Comparison of ENCODE assay signal across 9 cellular contexts in the genomic region with DNA sequence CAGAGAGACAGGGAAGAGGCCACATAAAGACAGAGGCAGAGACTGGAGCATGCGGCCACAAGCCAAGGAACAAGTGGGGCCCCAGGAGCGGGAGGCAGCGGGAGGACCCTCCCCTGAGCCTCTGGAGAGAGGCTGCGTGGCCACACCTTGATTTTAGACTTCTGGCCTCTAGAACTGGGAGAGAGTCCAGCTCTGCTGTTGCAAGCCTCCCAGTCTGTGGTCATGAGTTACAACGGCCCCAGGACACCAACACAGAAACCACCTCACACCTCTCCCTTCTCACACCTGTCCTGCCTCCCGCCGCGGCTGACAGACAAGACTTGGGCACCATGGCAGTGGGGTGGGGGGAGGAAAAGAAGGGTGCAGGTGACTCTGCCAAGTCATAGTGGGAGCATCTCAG. TPM values are rescaled to one million over a fixed set of nuclear protein-coding genes. Genes with fewer than 3 reads are reported as not detected.
A peak's percentile ranks its signal among the peaks of the same experiment; 100 is the strongest.
DNase-seq lines count a peak whose midpoint lies in the region; ATAC-seq, FAIRE-seq and TF ChIP-seq lines count a peak whose summit lies in the region.
"Had no signal": no experiment of that assay in that cellular context is flagged by ENCODE, and none has a peak within 500 bp of the region (broad histone marks: within the 10 kb centered on the region; RNA-seq: fewer than 3 reads in every experiment).

No MANE protein-coding gene starts in this region.

- no peak for FAIRE-seq in astrocyte (lab: Jason Lieb, UNC)

- H3K4me2 ChIP-seq in astrocyte (ENCODE audit: low read length), result peak overlapping the region; percentile 98

- DNase-seq in A172 (ENCODE audit: low spot score) (peak; percentile 35), H7 (no peak), astrocyte (ENCODE audit: low read depth) (peak; percentile 30), lower lobe of right lung (no peak), SHP77 treated with DMSO at 0.1 percent for 48 hours (lab: John Stamatoyannopoulos, UW) (no peak), Peyer's patch (no peak), NCI-H2081 treated with DMSO at 0.1 percent for 48 hours (lab: John Stamatoyannopoulos, UW) (no peak)
- DNase-seq: activated CD8-positive, alpha-beta memory T cell treated with anti-CD3 and anti-CD28 coated beads, Interleukin-2, amount 50 U/mL, for 48 hours had no signal

- peak overlapping the region; percentile 55 for H3K27ac Mint-ChIP-seq in astrocyte (ENCODE audit: unreplicated experiment)

- intact Hi-C loops in lower lobe of right lung (cut with DNase I), result no loop called here

- no peaks in the 10 kb centered on the region for H3K27me3 Mint-ChIP-seq in astrocyte (ENCODE audit: low read depth, unreplicated experiment)

- peaks cover 3% of the 10 kb centered on the region; the same call in 1 of the 2 replicates for H3K27me3 ChIP-seq in H7 (ENCODE audit: control insufficient read depth, insufficient read depth, low read length)
- H3K27me3 ChIP-seq in astrocyte (ENCODE audit: insufficient read depth, low read length), result no peaks in the 10 kb centered on the region
- no peaks in the 10 kb centered on the region for H3K27me3 ChIP-seq in lower lobe of right lung (ENCODE audit: low read depth)
- no peaks in the 10 kb centered on the region for H3K27me3 ChIP-seq in Peyer's patch

- no peak overlapping the region for H2AFZ ChIP-seq in astrocyte (ENCODE audit: low read depth, low read length)

- TF ChIP-seq POLR2A in Peyer's patch (IDR thresholded peaks at IDR 0.05), result no peak

- H4K20me1 ChIP-seq in astrocyte (ENCODE audit: insufficient read depth, low read length), result peaks cover 78% of the 10 kb centered on the region

- H3K4me3 ChIP-seq in H7 (ENCODE audit: insufficient read depth, low read depth, low read length), result 0 out of 2 replicates have a peak overlapping the region, but pooled peaks have one; percentile 71
- H3K4me3 ChIP-seq in astrocyte (ENCODE audit: insufficient read depth, low read depth, low read length), result peak overlapping the region; percentile 69
- H3K4me3 ChIP-seq in lower lobe of right lung, result peak overlapping the region; percentile 96
- peak overlapping the region in 1 of 4 donors; percentile 94 for H3K4me3 ChIP-seq in Peyer's patch

- H3K79me2 ChIP-seq in astrocyte (ENCODE audit: insufficient read depth, low read length), result peaks cover 68% of the 10 kb centered on the region

- no peak for ATAC-seq in lower lobe of right lung
- ATAC-seq in GM21447 (IDR thresholded peaks at IDR 0.05; ENCODE audit: unreplicated experiment), result no peak

- no peaks in the 10 kb centered on the region for H3K9me3 Mint-ChIP-seq in astrocyte (ENCODE audit: unreplicated experiment)

- H3K27ac ChIP-seq in astrocyte (ENCODE audit: low read depth, low read length), result no peak overlapping the region
- no peak overlapping the region for H3K27ac ChIP-seq in lower lobe of right lung
- H3K27ac ChIP-seq in Peyer's patch, result no peak overlapping the region

- peaks cover 24% of the 10 kb centered on the region for H3K4me1 Mint-ChIP-seq in astrocyte (ENCODE audit: low read depth, unreplicated experiment)

- peaks cover 33% of the 10 kb centered on the region for H3K4me1 ChIP-seq in astrocyte (ENCODE audit: insufficient read depth, low read length)
- peaks cover 32% of the 10 kb centered on the region for H3K4me1 ChIP-seq in lower lobe of right lung
- peaks cover 0 to 33% (median 17%) of the 10 kb centered on the region in 4 donors for H3K4me1 ChIP-seq in Peyer's patch

- peaks cover 8% of the 10 kb centered on the region for H3K36me3 Mint-ChIP-seq in astrocyte (ENCODE audit: low read depth, unreplicated experiment)

- peak overlapping the region; percentile 88 for H3K9ac ChIP-seq in astrocyte (ENCODE audit: low read length)

- TF ChIP-seq CTCF in astrocyte (IDR thresholded peaks at IDR 0.05; ENCODE audit: insufficient read depth, low read depth, low read length), result no peak
- TF ChIP-seq CTCF in lower lobe of right lung (IDR thresholded peaks at IDR 0.05), result no peak
- TF ChIP-seq CTCF in Peyer's patch (IDR thresholded peaks at IDR 0.05), result no peak

- peak overlapping the region; percentile 89 for H3K4me3 Mint-ChIP-seq in astrocyte (ENCODE audit: unreplicated experiment)

- H3K36me3 ChIP-seq in H7 (replicated peaks; ENCODE audit: control insufficient read depth, insufficient read depth, low read length) (peaks cover 13% of the 10 kb centered on the region), astrocyte (ENCODE audit: insufficient read depth, low read length) (peaks cover 8% of the 10 kb centered on the region), lower lobe of right lung (peaks cover 37% of the 10 kb centered on the region), Peyer's patch (peaks cover 0 to 39% (median 0%) of the 10 kb centered on the region in 3 donors)

- no peaks in the 10 kb centered on the region for H3K9me3 ChIP-seq in astrocyte (ENCODE audit: insufficient read depth, low read depth, low read length)
- no peaks in the 10 kb centered on the region for H3K9me3 ChIP-seq in lower lobe of right lung
- no peaks in the 10 kb centered on the region for H3K9me3 ChIP-seq in Peyer's patch

RNA-seq across cellular contexts. Expression of a gene that starts 2.2 kb away (rescaled TPM):
- 16.6 and 17.6 TPM in 2 replicates for total RNA-seq in A172 (2014; rRNA removed; shearing (Covaris generic))
- 12.4 and 15.2 TPM in 2 replicates for total RNA-seq in H7 (2014; rRNA removed; shearing (Covaris generic))
- 12.6 and 13.2 TPM in 2 replicates for total RNA-seq in astrocyte
- 13.8 TPM for total RNA-seq in lower lobe of right lung
- 10 to 100 TPM in 3 of 4 donors, 1 to 10 TPM in 1; 6.7 to 19.8 (median 19.2) TPM for total RNA-seq in Peyer's patch

RNA-seq across cellular contexts. Expression of a gene that starts 27.0 kb away (rescaled TPM):
- 135 and 169 TPM in 2 replicates for total RNA-seq in A172 (2014; rRNA removed; shearing (Covaris generic))
- 95.7 and 100 TPM in 2 replicates for total RNA-seq in H7 (2014; rRNA removed; shearing (Covaris generic))
- 91.6 and 94.4 TPM in 2 replicates for total RNA-seq in astrocyte
- 43.2 TPM for total RNA-seq in lower lobe of right lung
- total RNA-seq in Peyer's patch, result 10 to 100 TPM; 32.8 to 73.4 (median 47.3) TPM

RNA-seq across cellular contexts. Expression of a gene that starts 27.0 kb away (rescaled TPM):
- total RNA-seq in A172 (2014; rRNA removed; shearing (Covaris generic)), result 99.2 and 148 TPM in 2 replicates
- total RNA-seq in H7 (2014; rRNA removed; shearing (Covaris generic)), result 116 and 141 TPM in 2 replicates
- 71.5 and 71.7 TPM in 2 replicates for total RNA-seq in astrocyte
- total RNA-seq in lower lobe of right lung, result 34.3 TPM
- 100 to 1,000 TPM in 1 of 4 donors, 10 to 100 TPM in 3; 29.9 to 193 (median 50.2) TPM for total RNA-seq in Peyer's patch

RNA-seq across cellular contexts. Expression of a gene that starts 37.5 kb away (rescaled TPM):
- total RNA-seq in A172 (2014; rRNA removed; shearing (Covaris generic)), result 16.9 and 23.8 TPM in 2 replicates
- 13.3 and 14.0 TPM in 2 replicates for total RNA-seq in H7 (2014; rRNA removed; shearing (Covaris generic))
- 13.8 and 18.6 TPM in 2 replicates for total RNA-seq in astrocyte
- total RNA-seq in lower lobe of right lung, result 7.4 TPM
- total RNA-seq in Peyer's patch, result 10 to 100 TPM in 3 of 4 donors, 1 to 10 TPM in 1; 6.3 to 58.6 (median 13.2) TPM

RNA-seq across cellular contexts. Expression of a gene that starts 45.4 kb away (rescaled TPM):
- 35.0 and 46.3 TPM in 2 replicates for total RNA-seq in A172 (2014; rRNA removed; shearing (Covaris generic))
- total RNA-seq in H7 (2014; rRNA removed; shearing (Covaris generic)), result 17.7 and 23.2 TPM in 2 replicates
- total RNA-seq in astrocyte (94.5 and 103 TPM in 2 replicates), lower lobe of right lung (66.5 TPM), Peyer's patch (10 to 100 TPM; 63.5 to 80.8 (median 74.6) TPM)

Comparison
In these comparisons a context has a peak if more than half of its experiments do, and no peak if none do; other contexts are left out.
1. DNase-seq: peak in A172 (single experiment) and astrocyte (single experiment); none in H7 (single experiment), lower lobe of right lung (single experiment), SHP77 treated with DMSO at 0.1 percent for 48 hours (single experiment), Peyer's patch (0 of 3) and NCI-H2081 treated with DMSO at 0.1 percent for 48 hours (single experiment).